21 cellular contexts compared by ENCODE assay signal in genomic region chr13:111668451-111668850, GRCh38.
"Had no signal": no experiment of that assay in that cellular context is flagged by ENCODE, and none has a peak within 500 bp of the region (broad histone marks: within the 10 kb centered on the region; RNA-seq: fewer than 3 reads in every experiment).

No MANE protein-coding gene starts in this region.

- H3K36me3 ChIP-seq: esophagus muscularis mucosa, gastrocnemius medialis, left lung, lower lobe of right lung, spleen, stomach, uterus had no signal

- ATAC-seq: gastrocnemius medialis; left lung; lower lobe of right lung; sciatic nerve; stimulated activated naive B cell treated with anti-CD40 and anti-IgM and Interleukin-4, amounts not matched to agents 10 μg/mL and 1 μg/mL and 100 μg/mL, for 72 hours had no signal

- H3K36me3 Mint-ChIP-seq: naive B cell; stimulated activated naive B cell treated with anti-CD40 and anti-IgM and Interleukin-4, amounts not matched to agents 10 μg/mL and 1 μg/mL and 100 μg/mL, for 72 hours had no signal

- DNase-seq: dorsolateral prefrontal cortex; effector memory CD4-positive, alpha-beta T cell; gastrocnemius medialis; lower lobe of right lung; mesenchymal stem cell; naive B cell; spleen; stimulated activated CD4-positive, alpha-beta T cell treated with anti-CD3 and anti-CD28 coated beads, Interleukin-15, amount 100 ng/mL, for 24 hours; stimulated activated CD4-positive, alpha-beta T cell treated with anti-CD3 and anti-CD28 coated beads, Interleukin-1b, Interleukin-23, amount 100 ng/mL, for 48 hours; stimulated activated CD4-positive, alpha-beta T cell treated with anti-CD3 and anti-CD28 coated beads, Interleukin-4, amount 100 ng/mL, for 4 hours; stimulated activated naive B cell treated with anti-CD40 and anti-IgM and Interleukin-4, amounts not matched to agents 10 μg/mL and 1 μg/mL and 100 μg/mL, for 72 hours; stomach; substantia nigra; trophoblast cell; uterus had no signal

- H3K4me1 ChIP-seq: gastrocnemius medialis, left lung, lower lobe of right lung, spleen had no signal

- H3K27ac ChIP-seq: coronary artery, dorsolateral prefrontal cortex, epithelial cell of prostate, esophagus muscularis mucosa, gastrocnemius medialis, left lung, lower lobe of right lung, spleen, stomach, uterus had no signal

- H3K9me3 ChIP-seq: esophagus muscularis mucosa, gastrocnemius medialis, left lung, lower lobe of right lung, spleen, stomach, uterus had no signal

- H3K4me3 Mint-ChIP-seq: naive B cell; nephron; stimulated activated naive B cell treated with anti-CD40 and anti-IgM and Interleukin-4, amounts not matched to agents 10 μg/mL and 1 μg/mL and 100 μg/mL, for 72 hours had no signal

- H3K27me3 ChIP-seq: dorsolateral prefrontal cortex, gastrocnemius medialis, spleen, uterus had no signal

- H3K9me3 Mint-ChIP-seq: naive B cell; nephron; stimulated activated naive B cell treated with anti-CD40 and anti-IgM and Interleukin-4, amounts not matched to agents 10 μg/mL and 1 μg/mL and 100 μg/mL, for 72 hours had no signal

- H3K4me1 Mint-ChIP-seq: naive B cell; stimulated activated naive B cell treated with anti-CD40 and anti-IgM and Interleukin-4, amounts not matched to agents 10 μg/mL and 1 μg/mL and 100 μg/mL, for 72 hours had no signal

- H3K27ac Mint-ChIP-seq: naive B cell; nephron; stimulated activated naive B cell treated with anti-CD40 and anti-IgM and Interleukin-4, amounts not matched to agents 10 μg/mL and 1 μg/mL and 100 μg/mL, for 72 hours had no signal

- H3K27me3 Mint-ChIP-seq: naive B cell; stimulated activated naive B cell treated with anti-CD40 and anti-IgM and Interleukin-4, amounts not matched to agents 10 μg/mL and 1 μg/mL and 100 μg/mL, for 72 hours had no signal

- H3K4me3 ChIP-seq: coronary artery, dorsolateral prefrontal cortex, esophagus muscularis mucosa, gastrocnemius medialis, left lung, lower lobe of right lung, spleen, stomach, uterus had no signal
